21 cellular contexts compared by ENCODE assay signal in the genomic region with DNA sequence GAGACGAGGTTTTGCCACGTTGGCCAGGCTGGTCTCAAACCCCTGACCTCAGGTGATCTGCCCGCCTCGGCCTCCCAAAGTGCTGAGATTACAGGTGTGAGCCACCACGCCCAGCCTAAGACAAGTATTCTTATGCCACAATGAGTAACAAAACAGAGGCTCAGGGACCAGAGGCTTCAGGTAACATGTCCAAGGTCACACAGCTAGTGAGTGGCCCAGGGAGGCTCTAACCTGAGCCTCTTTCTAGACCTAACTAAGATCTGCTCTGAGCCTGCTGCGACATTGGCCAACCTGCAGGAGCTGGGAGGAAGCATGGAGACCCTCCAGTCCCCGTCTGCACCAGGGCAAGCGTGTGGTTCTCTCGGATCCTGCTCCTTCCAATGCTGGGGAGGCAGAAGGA.
DNase-seq lines count a peak whose midpoint lies in the region; ATAC-seq and TF ChIP-seq lines count a peak whose summit lies in the region.
"Had no signal": no experiment of that assay in that cellular context is flagged by ENCODE, and none has a peak within 500 bp of the region (broad histone marks: within the 10 kb centered on the region; RNA-seq: fewer than 3 reads in every experiment).

No MANE protein-coding gene starts in this region.

- H3K27me3 Mint-ChIP-seq in activated CD8-positive, alpha-beta T cell treated with anti-CD3 and anti-CD28 coated beads, Interleukin-2, amount 10 ng/mL, durations not matched to agents 7 days and 5 days (ENCODE audit: low read depth) = no peaks in the 10 kb centered on the region
- H3K27me3 Mint-ChIP-seq: activated B cell treated with CpG ODN at 0.5 μM for 24 hours; naive thymus-derived CD8-positive, alpha-beta T cell had no signal

- H3K56ac ChIP-seq in mesendoderm (ENCODE audit: low read length) = peak overlapping the region; percentile 80

- no peak overlapping the region for H4K5ac ChIP-seq in mesendoderm (ENCODE audit: low read length)

- H3K9me3 ChIP-seq in HUES48 (ENCODE audit: control insufficient read depth, insufficient read depth, low read length) (no peaks in the 10 kb centered on the region), ectodermal cell (ENCODE audit: control insufficient read depth, low read length) (no peaks in the 10 kb centered on the region), stomach smooth muscle (ENCODE audit: control insufficient read depth in 2 of 2, low read length in 2 of 2) (no peaks in the 10 kb centered on the region), A673 (ENCODE audit: low read depth, low read length, poor library complexity, severe bottlenecking) (no peaks in the 10 kb centered on the region)

- peak overlapping the region; percentile 90 for H3K18ac ChIP-seq in mesendoderm (ENCODE audit: low read length)

- H2BK120ac ChIP-seq in mesendoderm (ENCODE audit: low read depth, low read length) = peak overlapping the region; percentile 23

- POLR2A ChIA-PET in activated CD8-positive, alpha-beta T cell treated with anti-CD3 and anti-CD28 coated beads, Interleukin-2, amount 10 ng/mL, durations not matched to agents 7 days and 5 days (lab: Charles Lee) = interaction anchor here (1.0 kb wide), 1 partner anchor 559 kb away, joined by 3 read pairs; no protein-coding TSS in a partner anchor
- POLR2A ChIA-PET in A673 (lab: Charles Lee; ENCODE audit: low non-redundant PET) = no interaction called here

- H3K4me1 ChIP-seq in HUES48 (ENCODE audit: control insufficient read depth, insufficient read depth, low read length) (peaks cover 60% of the 10 kb centered on the region), ectodermal cell (ENCODE audit: control insufficient read depth, insufficient read depth, low read length) (peaks cover 58% of the 10 kb centered on the region), mesendoderm (ENCODE audit: control insufficient read depth, low read depth, low read length) (peaks cover 22% of the 10 kb centered on the region), stomach smooth muscle (ENCODE audit: control insufficient read depth, insufficient read depth, low read length) (peaks cover 19% of the 10 kb centered on the region), A673 (ENCODE audit: insufficient read depth, low read length, poor library complexity, severe bottlenecking) (peaks cover 11% of the 10 kb centered on the region)

- CTCF ChIA-PET in activated CD8-positive, alpha-beta T cell treated with anti-CD3 and anti-CD28 coated beads, Interleukin-2, amount 10 ng/mL, durations not matched to agents 7 days and 5 days (lab: Charles Lee) = no interaction called here
- CTCF ChIA-PET in A673 (lab: Charles Lee) = no interaction called here

- H3K23ac ChIP-seq in mesendoderm (ENCODE audit: low read length) = no peak overlapping the region

- H3K4me3 ChIP-seq in HUES48 (ENCODE audit: low read depth, low read length) = no peak overlapping the region
- H3K4me3 ChIP-seq in ectodermal cell (ENCODE audit: insufficient read depth, low read depth, low read length) = no peak overlapping the region
- no peak overlapping the region for H3K4me3 ChIP-seq in mesendoderm (ENCODE audit: low read length)
- no peak overlapping the region for H3K4me3 ChIP-seq in stomach smooth muscle (ENCODE audit: low read length in 2 of 2)
- no peak overlapping the region for H3K4me3 ChIP-seq in A673 (ENCODE audit: low read depth, low read length, poor library complexity, severe bottlenecking)
- H3K4me3 ChIP-seq: cardiac muscle cell had no signal

- peak overlapping the region; percentile 43 for H3K4ac ChIP-seq in mesendoderm (ENCODE audit: low read depth, low read length)

- H3K36me3 ChIP-seq in HUES48 (ENCODE audit: control insufficient read depth, insufficient read depth, low read length) (peaks cover 8% of the 10 kb centered on the region; the same call in 1 of the 2 replicates), ectodermal cell (ENCODE audit: control insufficient read depth, insufficient read depth, low read length) (no peaks in the 10 kb centered on the region), mesendoderm (ENCODE audit: control insufficient read depth, insufficient read depth, low read length) (no peaks in the 10 kb centered on the region), stomach smooth muscle (ENCODE audit: control insufficient read depth in 2 of 2, insufficient read depth in 2 of 2, low read length in 2 of 2) (peaks cover 0 to 2% of the 10 kb centered on the region in 2 donors), A673 (ENCODE audit: insufficient read depth, low read length, poor library complexity, severe bottlenecking) (no peaks in the 10 kb centered on the region)
- H3K36me3 ChIP-seq: cardiac muscle cell had no signal

- H3K27ac Mint-ChIP-seq in activated CD8-positive, alpha-beta T cell treated with anti-CD3 and anti-CD28 coated beads, Interleukin-2, amount 10 ng/mL, durations not matched to agents 7 days and 5 days = no peak overlapping the region

- no TSS peak for BruUV-seq in A673 (replicated peaks; lab: Mats Ljungman, UMichigan)

- peak overlapping the region; percentile 54 for H2BK5ac ChIP-seq in mesendoderm (ENCODE audit: low read length)

- peaks cover 11% of the 10 kb centered on the region for H3K79me2 ChIP-seq in mesendoderm (ENCODE audit: control insufficient read depth, insufficient read depth, low read length)

- peaks cover 8% of the 10 kb centered on the region for H3K36me3 Mint-ChIP-seq in activated CD8-positive, alpha-beta T cell treated with anti-CD3 and anti-CD28 coated beads, Interleukin-2, amount 10 ng/mL, durations not matched to agents 7 days and 5 days (ENCODE audit: low read depth)

- WGBS in ectodermal cell, 2 experiments = 93% methylated on average over 9 of the region's 9 CpGs
- no CpG with 5 or more reads among the region's 9 CpGs for WGBS in mesendoderm (ENCODE audit: extremely low coverage, insufficient coverage, low lambda C conversion rate)

- peaks cover 3% of the 10 kb centered on the region for H3K79me1 ChIP-seq in mesendoderm (ENCODE audit: low read length)

- DNase-seq in mesendoderm (no peak), A673 (ENCODE audit: low spot score) (no peak), NCI-H82 (lab: John Stamatoyannopoulos, UW) (no peak)
- DNase-seq in activated CD4-positive, alpha-beta T cell treated with anti-CD3 and anti-CD28 coated beads, Interleukin-2, amount 50 U/mL, for 1 hour = no peak
- DNase-seq in activated CD8-positive, alpha-beta T cell treated with anti-CD3 and anti-CD28 coated beads, Interleukin-2, amount 10 ng/mL, durations not matched to agents 7 days and 5 days = no peak
- DNase-seq: activated B cell treated with CpG ODN at 0.5 μM for 24 hours; activated CD8-positive, alpha-beta memory T cell treated with anti-CD3 and anti-CD28 coated beads, Interleukin-2, amount 50 U/mL, for 4 hours; activated naive CD4-positive, alpha-beta T cell treated with anti-CD3 and anti-CD28 coated beads, Interleukin-2, amount 50 U/mL, for 16 hours; AML-193; DMS 273 treated with DMSO at 0.1 percent for 48 hours; GOT3; KG1; naive thymus-derived CD8-positive, alpha-beta T cell; NCI-H1436 treated with DMSO at 0.1 percent for 48 hours; stimulated activated CD4-positive, alpha-beta T cell treated with anti-CD3 and anti-CD28 coated beads, Interleukin-4, amount 100 ng/mL, for 4 hours; stimulated activated naive CD4-positive, alpha-beta T cell; SW 1271 had no signal

- no peak overlapping the region for H4K8ac ChIP-seq in mesendoderm (ENCODE audit: low read depth, low read length)

- H2BK15ac ChIP-seq in mesendoderm (replicated peaks; ENCODE audit: low read depth) = no peak overlapping the region

- no peak for ATAC-seq in activated CD8-positive, alpha-beta T cell treated with anti-CD3 and anti-CD28 coated beads, Interleukin-2, amount 10 ng/mL, durations not matched to agents 7 days and 5 days
- ATAC-seq: naive thymus-derived CD8-positive, alpha-beta T cell had no signal

- H2AK5ac ChIP-seq in mesendoderm (ENCODE audit: low read length) = peak overlapping the region; percentile 91

- H3K4me1 Mint-ChIP-seq in activated CD8-positive, alpha-beta T cell treated with anti-CD3 and anti-CD28 coated beads, Interleukin-2, amount 10 ng/mL, durations not matched to agents 7 days and 5 days (ENCODE audit: low read depth) = peaks cover 23% of the 10 kb centered on the region

- H3K4me3 Mint-ChIP-seq in activated CD8-positive, alpha-beta T cell treated with anti-CD3 and anti-CD28 coated beads, Interleukin-2, amount 10 ng/mL, durations not matched to agents 7 days and 5 days = no peak overlapping the region
- H3K4me3 Mint-ChIP-seq: activated B cell treated with CpG ODN at 0.5 μM for 24 hours; naive thymus-derived CD8-positive, alpha-beta T cell had no signal

- H3K9ac ChIP-seq in HUES48 (ENCODE audit: low read depth, low read length) (no peak overlapping the region), mesendoderm (ENCODE audit: low read length) (peak overlapping the region; percentile 56), stomach smooth muscle (ENCODE audit: low read length in 2 of 2) (no peak overlapping the region)

- no peak for TF ChIP-seq CTCF in A673 (conservative IDR thresholded peaks at IDR 0.05; ENCODE audit: low read depth, low read length)

- H3K27me3 ChIP-seq in HUES48 (ENCODE audit: control insufficient read depth, insufficient read depth, low read length) = no peaks in the 10 kb centered on the region
- no peaks in the 10 kb centered on the region for H3K27me3 ChIP-seq in ectodermal cell (ENCODE audit: control insufficient read depth, insufficient read depth, low read length, poor library complexity, severe bottlenecking)
- no peaks in the 10 kb centered on the region for H3K27me3 ChIP-seq in mesendoderm (ENCODE audit: insufficient read depth, low read length, poor library complexity)
- H3K27me3 ChIP-seq in stomach smooth muscle (ENCODE audit: control insufficient read depth in 1 of 2, insufficient read depth in 2 of 2, low read length in 2 of 2) = no peaks in the 10 kb centered on the region
- no peaks in the 10 kb centered on the region for H3K27me3 ChIP-seq in A673 (replicated peaks; ENCODE audit: insufficient read depth, low read depth, low read length, poor library complexity)
- H3K27me3 ChIP-seq: cardiac muscle cell had no signal

- no peak overlapping the region for H3K4me2 ChIP-seq in mesendoderm (ENCODE audit: low read length)

- no peaks in the 10 kb centered on the region for H3K9me3 Mint-ChIP-seq in activated CD8-positive, alpha-beta T cell treated with anti-CD3 and anti-CD28 coated beads, Interleukin-2, amount 10 ng/mL, durations not matched to agents 7 days and 5 days (ENCODE audit: insufficient read depth)
- H3K9me3 Mint-ChIP-seq: activated B cell treated with CpG ODN at 0.5 μM for 24 hours; naive thymus-derived CD8-positive, alpha-beta T cell had no signal

- intact Hi-C loops in A673 (cut with micrococcal nuclease; ENCODE audit: unreplicated experiment) = no loop called here

- H3K27ac ChIP-seq in HUES48 (ENCODE audit: low read depth, low read length) (peak overlapping the region; percentile 76), ectodermal cell (ENCODE audit: insufficient read depth, low read depth, low read length, poor library complexity, severe bottlenecking) (peak overlapping the region; percentile 2), mesendoderm (ENCODE audit: low read depth, low read length) (peak overlapping the region; percentile 76), stomach smooth muscle (ENCODE audit: low read length) (peak overlapping the region; percentile 46), A673 (ENCODE audit: low read depth, low read length, poor library complexity, severe bottlenecking) (no peak overlapping the region)
- H3K27ac ChIP-seq: cardiac muscle cell had no signal
